In the genomic region with DNA sequence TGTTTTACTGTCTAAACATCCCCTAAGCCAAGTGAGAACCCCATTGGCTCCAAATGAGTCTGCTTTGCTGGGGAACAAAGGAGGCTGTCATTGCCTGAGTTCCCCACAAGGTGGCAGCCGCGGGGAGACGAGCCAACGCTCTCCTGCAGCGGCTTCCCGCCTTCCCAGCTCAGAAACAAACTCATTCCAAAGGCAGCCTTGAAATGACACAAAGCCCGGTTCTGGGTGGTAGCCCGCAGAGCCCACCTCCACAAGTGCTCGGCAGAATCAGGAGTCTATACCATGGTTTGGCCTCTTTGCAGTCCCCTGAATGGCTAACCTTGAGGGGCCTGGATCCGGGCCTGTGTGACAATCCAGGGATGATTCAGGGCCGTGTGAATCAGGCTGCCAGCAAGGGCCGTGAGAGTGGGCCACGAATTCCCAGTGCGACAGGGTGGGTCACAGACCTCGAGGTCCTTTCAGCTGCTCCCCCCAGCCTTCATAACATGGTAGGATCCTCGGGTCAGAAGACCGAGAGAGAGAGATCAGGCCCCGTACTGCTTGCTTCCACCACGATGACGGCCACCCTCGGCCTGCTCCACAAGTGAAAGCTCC, we compare ENCODE assay signal across 8 cellular contexts.
A peak's percentile ranks its signal among the peaks of the same experiment; 100 is the strongest.
DNase-seq lines count a peak whose midpoint lies in the region; ATAC-seq, FAIRE-seq and TF ChIP-seq lines count a peak whose summit lies in the region.

No MANE protein-coding gene starts in this region.

- H3K27ac ChIP-seq in DOHH2 (ENCODE audit: low read depth, low read length): no peak overlapping the region
- no peak overlapping the region for H3K27ac ChIP-seq in H9 (ENCODE audit: insufficient read length, low read depth, low read length)
- peak overlapping the region; percentile 44 for H3K27ac ChIP-seq in keratinocyte (ENCODE audit: control insufficient read depth, insufficient read depth, low read length)

- H3K4me3 ChIP-seq in DOHH2 (ENCODE audit: low read length) (no peak overlapping the region), WI38 (ENCODE audit: low read depth, low read length) (no peak overlapping the region), keratinocyte (ENCODE audit: control insufficient read depth in 2 of 3, extremely low read depth in 1 of 3, insufficient read depth in 2 of 3, low read depth in 1 of 3, low read length in 3 of 3) (no peak overlapping the region)

- DNase-seq in H9 (peak; percentile 84), NCI-H146 treated with DMSO at 0.1 percent for 48 hours (lab: John Stamatoyannopoulos, UW; ENCODE audit: unreplicated experiment) (peak; percentile 22), keratinocyte (ENCODE audit: low read depth, low spot score) (no peak)
- peak; percentile 44 for DNase-seq in central memory CD4-positive, alpha-beta T cell
- peak; percentile 26 to 63 (median 46) for DNase-seq in stimulated activated CD4-positive, alpha-beta T cell treated with anti-CD3 and anti-CD28 coated beads, Interleukin-12 subunit alpha, Interleukin-12 subunit beta, amount 100 ng/mL, for 48 hours (ENCODE audit: low read depth in 2 of 3, low spot score in 1 of 3)

- no peak for ATAC-seq in GM21825 (IDR thresholded peaks at IDR 0.05; ENCODE audit: unreplicated experiment)

- H3K36me3 ChIP-seq in DOHH2 (ENCODE audit: control insufficient read depth, low read length) (no peaks in the 10 kb centered on the region), keratinocyte (ENCODE audit: control insufficient read depth in 2 of 2, extremely low read depth in 1 of 2, insufficient read depth in 2 of 2, low read length in 2 of 2) (peaks cover 19 to 54% of the 10 kb centered on the region in 2 experiments)

- H3K4me1 ChIP-seq in DOHH2 (ENCODE audit: control insufficient read depth, low read length): no peaks in the 10 kb centered on the region
- H3K4me1 ChIP-seq in H9 (ENCODE audit: insufficient read depth, low read length): peaks cover 10% of the 10 kb centered on the region
- H3K4me1 ChIP-seq in keratinocyte (ENCODE audit: control insufficient read depth, extremely low read depth, insufficient read depth, low read length): peaks cover 41% of the 10 kb centered on the region

- no peak overlapping the region for H4K8ac ChIP-seq in H9 (replicated peaks; ENCODE audit: insufficient read length, low read depth, low read length)

- H3K36me3 Mint-ChIP-seq in H9 (ENCODE audit: insufficient read depth in 1 of 3, low read depth in 3 of 3): peaks cover 22 to 54% (median 47%) of the 10 kb centered on the region in 3 experiments; a peak in 6 of 7 replicates

- no peak overlapping the region for H3T11ph ChIP-seq in H9 (ENCODE audit: low read length)

- H3K27me3 Mint-ChIP-seq in H9 (ENCODE audit: low read depth): no peaks in the 10 kb centered on the region

- H3K9me2 ChIP-seq in DOHH2 (replicated peaks; ENCODE audit: control insufficient read depth, low read length): no peaks in the 10 kb centered on the region

- H3K4me1 Mint-ChIP-seq in H9: peaks cover 58 to 59% of the 10 kb centered on the region in 2 experiments

- no peak overlapping the region for H2BK20ac ChIP-seq in H9 (ENCODE audit: low read depth, low read length, poor library complexity, severe bottlenecking)

- H2BK12ac ChIP-seq in H9 (ENCODE audit: insufficient read length, low read depth, low read length): no peak overlapping the region

- H2AFZ ChIP-seq in H9 (ENCODE audit: low read length): no peak overlapping the region
- H2AFZ ChIP-seq in keratinocyte (ENCODE audit: control insufficient read depth, low read length): no peak overlapping the region

- H2AK5ac ChIP-seq in H9 (ENCODE audit: insufficient read length, low read length): no peak overlapping the region

- no CpG with 5 or more reads among the region's 21 CpGs for WGBS in H9 (ENCODE audit: extremely low coverage, insufficient read length, low lambda C conversion rate)

- no peaks in the 10 kb centered on the region for H3K27me3 ChIP-seq in DOHH2 (ENCODE audit: control insufficient read depth, low read length)
- H3K27me3 ChIP-seq in H9 (ENCODE audit: insufficient read depth, low read length): no peaks in the 10 kb centered on the region
- H3K27me3 ChIP-seq in keratinocyte (ENCODE audit: control insufficient read depth, extremely low read depth, insufficient read depth, low read length): no peaks in the 10 kb centered on the region

- no peak overlapping the region for H3K23ac ChIP-seq in H9 (ENCODE audit: insufficient read length, low read depth, low read length)

- H3K79me1 ChIP-seq in H9 (ENCODE audit: insufficient read depth, low read depth, low read length, poor library complexity, severe bottlenecking): no peaks in the 10 kb centered on the region

- FAIRE-seq in keratinocyte (lab: Jason Lieb, UNC): peak; percentile 64

- TF ChIP-seq CTCF in DOHH2 (IDR thresholded peaks at IDR 0.05; ENCODE audit: low read depth, low read length, poor library complexity, severe bottlenecking) (peak; percentile 88), H9 (conservative IDR thresholded peaks at IDR 0.05) (peak; percentile 97), WI38 (IDR thresholded peaks at IDR 0.05; ENCODE audit: low read depth, low read length) (peak; percentile 97), keratinocyte (optimal IDR thresholded peaks at IDR 0.05 in 1 of 3, IDR thresholded peaks at IDR 0.05 in 1 of 3, conservative IDR thresholded peaks at IDR 0.05 in 1 of 3; ENCODE audit: extremely low read depth in 1 of 3, insufficient read depth in 2 of 3, low read length in 3 of 3) (peak; percentile 93 to 97 (median 95))

- H3K18ac ChIP-seq in H9 (ENCODE audit: insufficient read length, low read depth, low read length): peak overlapping the region; percentile 32

- no peak overlapping the region for H4K91ac ChIP-seq in H9 (ENCODE audit: insufficient read length, low read depth, low read length)

- H4K5ac ChIP-seq in H9 (ENCODE audit: insufficient read length, low read depth, low read length): no peak overlapping the region

- no peak overlapping the region for H2BK15ac ChIP-seq in H9 (ENCODE audit: low read depth, low read length)

- no peaks in the 10 kb centered on the region for H3K79me2 ChIP-seq in DOHH2 (ENCODE audit: control insufficient read depth, low read length)
- H3K79me2 ChIP-seq in H9 (ENCODE audit: insufficient read depth, low read length): no peaks in the 10 kb centered on the region
- peaks cover 23% of the 10 kb centered on the region for H3K79me2 ChIP-seq in keratinocyte (ENCODE audit: control insufficient read depth, insufficient read depth, low read length)

- no peak overlapping the region; a peak in 1 of 5 replicates for H3K4me3 Mint-ChIP-seq in H9

- H3K27ac Mint-ChIP-seq in H9: peak overlapping the region; percentile 76 to 97 (median 89); a peak in 5 of 7 replicates

- H3K56ac ChIP-seq in H9 (ENCODE audit: insufficient read length, low read depth, low read length): no peak overlapping the region

- H3F3A ChIP-seq in DOHH2 (ENCODE audit: control insufficient read depth, insufficient read depth): no peaks in the 10 kb centered on the region

- no peak overlapping the region for H2BK5ac ChIP-seq in H9 (ENCODE audit: insufficient read length, low read length)

- no peaks in the 10 kb centered on the region for H3K9me1 ChIP-seq in keratinocyte (ENCODE audit: control insufficient read depth, extremely low read depth, insufficient read depth, low read length)

- H3K14ac ChIP-seq in H9 (ENCODE audit: insufficient read depth, low read length): peak overlapping the region; percentile 59; the same call in 1 of the 2 replicates

- H2BK120ac ChIP-seq in H9 (ENCODE audit: low read depth, low read length, poor library complexity, severe bottlenecking): no peak overlapping the region

- H3K9me3 ChIP-seq in DOHH2 (ENCODE audit: control insufficient read depth, insufficient read depth, low read length): no peaks in the 10 kb centered on the region
- no peaks in the 10 kb centered on the region for H3K9me3 ChIP-seq in H9 (ENCODE audit: control insufficient read depth, low read depth, low read length)
- H3K9me3 ChIP-seq in keratinocyte (ENCODE audit: control insufficient read depth, low read depth, low read length): no peaks in the 10 kb centered on the region

- peaks cover 0 to 1% of the 10 kb centered on the region in 2 experiments; a peak in 1 of 5 replicates for H3K9me3 Mint-ChIP-seq in H9

- H3K9ac ChIP-seq in H9 (ENCODE audit: extremely low read depth, insufficient read length, low read length): no peak overlapping the region
- H3K9ac ChIP-seq in keratinocyte (ENCODE audit: control insufficient read depth, extremely low read depth, insufficient read depth, low read length): peak overlapping the region; percentile 46

- H3K23me2 ChIP-seq in H9 (ENCODE audit: insufficient read length, low read depth, low read length, poor library complexity, severe bottlenecking): no peaks in the 10 kb centered on the region

- dilution Hi-C loops in keratinocyte (cut with MboI; ENCODE audit: extremely low pct_ligation_motif_present, low sequenced_read_pairs): no loop called here

- H3K4me2 ChIP-seq in DOHH2 (ENCODE audit: low read length) (no peak overlapping the region), H9 (ENCODE audit: insufficient read depth, insufficient read length, low read length) (no peak overlapping the region), keratinocyte (ENCODE audit: control insufficient read depth, extremely low read depth, insufficient read depth, low read depth, low read length) (no peak overlapping the region)

- H4K20me1 ChIP-seq in DOHH2 (ENCODE audit: control insufficient read depth, insufficient read depth, low read depth, low read length) (no peaks in the 10 kb centered on the region), H9 (ENCODE audit: control insufficient read depth, insufficient read depth, insufficient read length) (no peaks in the 10 kb centered on the region), keratinocyte (ENCODE audit: control insufficient read depth, extremely low read depth, insufficient read depth, low read length) (no peaks in the 10 kb centered on the region)

- H3K4ac ChIP-seq in H9 (ENCODE audit: low read depth, low read length): no peak overlapping the region
